In the genomic region with DNA sequence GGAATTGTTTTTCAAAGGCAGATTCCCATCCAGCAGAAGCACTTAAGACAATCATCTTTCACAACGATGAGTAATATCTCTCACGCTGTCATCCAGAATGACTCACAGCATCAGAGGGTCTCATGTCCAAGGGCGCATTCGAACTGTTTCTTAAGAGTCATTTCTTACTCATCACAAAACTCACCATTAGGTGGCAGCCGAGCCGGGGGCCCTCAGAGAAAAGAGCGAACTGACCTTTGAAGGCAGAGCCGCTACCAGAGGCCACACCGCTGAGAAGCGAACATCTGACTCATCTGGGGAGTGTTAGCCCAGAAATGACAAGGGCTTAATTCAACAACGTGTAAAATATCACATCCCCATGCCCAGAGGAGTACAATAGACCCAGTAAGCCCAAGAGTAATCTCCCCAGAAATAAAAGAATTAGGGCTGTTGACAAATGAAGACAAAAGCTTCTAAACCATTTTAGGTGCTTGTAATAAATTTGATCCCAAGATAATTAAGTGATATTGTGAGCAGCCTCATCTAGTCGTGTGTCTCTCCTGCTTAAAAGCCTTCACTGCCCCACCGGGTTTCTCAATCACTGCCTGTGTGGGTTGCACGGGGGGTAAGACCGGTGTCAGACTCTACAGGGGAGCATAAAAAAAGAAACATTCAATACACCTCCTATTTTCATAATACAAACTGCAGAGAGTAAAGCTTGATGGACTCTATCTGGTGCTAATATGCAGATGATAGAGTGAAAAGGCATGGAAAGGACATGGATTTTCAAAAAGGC, we compare ENCODE assay signal across 8 cellular contexts.
A peak's percentile ranks its signal among the peaks of the same experiment; 100 is the strongest.
DNase-seq lines count a peak whose midpoint lies in the region; ATAC-seq, FAIRE-seq and TF ChIP-seq lines count a peak whose summit lies in the region.

No MANE protein-coding gene starts in this region.

- CTCF ChIA-PET in activated naive CD4-positive, alpha-beta T cell treated with anti-CD3 and anti-CD28 coated beads, Interleukin-2, amount 10 ng/mL, durations not matched to agents 7 days and 5 days (lab: Charles Lee), result interaction anchor here (0.8 to 1.7 kb wide), 6 partner anchors 11 to 157 kb away, joined by 3 to 6 read pairs (median 4); no protein-coding TSS in a partner anchor

- no peaks in the 10 kb centered on the region for H3K4me1 Mint-ChIP-seq in activated naive CD4-positive, alpha-beta T cell treated with anti-CD3 and anti-CD28 coated beads, Interleukin-2, amount 10 ng/mL, durations not matched to agents 7 days and 5 days
- peaks cover 1% of the 10 kb centered on the region for H3K4me1 Mint-ChIP-seq in glutamatergic neuron (ENCODE audit: low read depth, unreplicated experiment)
- peaks cover 1% of the 10 kb centered on the region for H3K4me1 Mint-ChIP-seq in progenitor cell of endocrine pancreas (ENCODE audit: low read depth)

- no peak overlapping the region for H3K4me3 Mint-ChIP-seq in activated naive CD4-positive, alpha-beta T cell treated with anti-CD3 and anti-CD28 coated beads, Interleukin-2, amount 10 ng/mL, durations not matched to agents 7 days and 5 days
- H3K4me3 Mint-ChIP-seq in glutamatergic neuron (ENCODE audit: unreplicated experiment), result no peak overlapping the region
- no peak overlapping the region for H3K4me3 Mint-ChIP-seq in progenitor cell of endocrine pancreas (ENCODE audit: low read depth)

- H3K27me3 Mint-ChIP-seq in activated naive CD4-positive, alpha-beta T cell treated with anti-CD3 and anti-CD28 coated beads, Interleukin-2, amount 10 ng/mL, durations not matched to agents 7 days and 5 days, result peaks cover 1% of the 10 kb centered on the region
- H3K27me3 Mint-ChIP-seq in glutamatergic neuron (ENCODE audit: unreplicated experiment) (peaks cover 3% of the 10 kb centered on the region), progenitor cell of endocrine pancreas (peaks cover 2% of the 10 kb centered on the region)

- peak; percentile 76 for DNase-seq in stimulated activated naive CD4-positive, alpha-beta T cell treated with Interleukin-2 at 50 U/mL for 16 hours (lab: John Stamatoyannopoulos, UW)
- no peak for DNase-seq in stimulated activated naive CD4-positive, alpha-beta T cell (lab: John Stamatoyannopoulos, UW)
- DNase-seq in RPMI7951 (ENCODE audit: low read depth), result peak; percentile 97
- peak; percentile 45 for DNase-seq in activated naive CD4-positive, alpha-beta T cell treated with anti-CD3 and anti-CD28 coated beads, Interleukin-2, amount 10 ng/mL, durations not matched to agents 7 days and 5 days
- peak; percentile 63 for DNase-seq in glutamatergic neuron
- DNase-seq in progenitor cell of endocrine pancreas (ENCODE audit: low spot score, unreplicated experiment), result peak; percentile 12
- DNase-seq in urothelium cell line (ENCODE audit: low spot score), result peak; percentile 82

- no peak for FAIRE-seq in urothelium cell line (lab: Jason Lieb, UNC)

- H3K36me3 Mint-ChIP-seq in activated naive CD4-positive, alpha-beta T cell treated with anti-CD3 and anti-CD28 coated beads, Interleukin-2, amount 10 ng/mL, durations not matched to agents 7 days and 5 days, result no peaks in the 10 kb centered on the region
- H3K36me3 Mint-ChIP-seq in glutamatergic neuron (ENCODE audit: unreplicated experiment), result no peaks in the 10 kb centered on the region
- H3K36me3 Mint-ChIP-seq in progenitor cell of endocrine pancreas (ENCODE audit: insufficient read depth), result no peaks in the 10 kb centered on the region

- peaks cover under 1% of the 10 kb centered on the region for H3K9me3 Mint-ChIP-seq in activated naive CD4-positive, alpha-beta T cell treated with anti-CD3 and anti-CD28 coated beads, Interleukin-2, amount 10 ng/mL, durations not matched to agents 7 days and 5 days
- H3K9me3 Mint-ChIP-seq in glutamatergic neuron (ENCODE audit: unreplicated experiment) (peaks cover 4% of the 10 kb centered on the region), progenitor cell of endocrine pancreas (ENCODE audit: low read depth) (no peaks in the 10 kb centered on the region)

- peak; percentile 95 for ATAC-seq in HG03045 (IDR thresholded peaks at IDR 0.05; ENCODE audit: unreplicated experiment)

- TF ChIP-seq CTCF in glutamatergic neuron (IDR thresholded peaks at IDR 0.05; ENCODE audit: partially characterized antibody, unreplicated experiment) (peak; percentile 45), progenitor cell of endocrine pancreas (IDR thresholded peaks at IDR 0.05; ENCODE audit: unreplicated experiment) (peak; percentile 60)

- H3K27ac Mint-ChIP-seq in activated naive CD4-positive, alpha-beta T cell treated with anti-CD3 and anti-CD28 coated beads, Interleukin-2, amount 10 ng/mL, durations not matched to agents 7 days and 5 days, result no peak overlapping the region
- H3K27ac Mint-ChIP-seq in glutamatergic neuron (ENCODE audit: unreplicated experiment) (peak overlapping the region; percentile 69), progenitor cell of endocrine pancreas (no peak overlapping the region)

Comparison
In these comparisons a context has a peak if more than half of its experiments do, and no peak if none do; other contexts are left out.
1. DNase-seq: peak in stimulated activated naive CD4-positive, alpha-beta T cell treated with Interleukin-2 at 50 U/mL for 16 hours (single experiment), RPMI7951 (single experiment), activated naive CD4-positive, alpha-beta T cell treated with anti-CD3 and anti-CD28 coated beads, Interleukin-2, amount 10 ng/mL, durations not matched to agents 7 days and 5 days (single experiment), glutamatergic neuron (single experiment), progenitor cell of endocrine pancreas (single experiment) and urothelium cell line (single experiment); none in stimulated activated naive CD4-positive, alpha-beta T cell (0 of 6).